8 cellular contexts compared by ENCODE assay signal in the genomic region with DNA sequence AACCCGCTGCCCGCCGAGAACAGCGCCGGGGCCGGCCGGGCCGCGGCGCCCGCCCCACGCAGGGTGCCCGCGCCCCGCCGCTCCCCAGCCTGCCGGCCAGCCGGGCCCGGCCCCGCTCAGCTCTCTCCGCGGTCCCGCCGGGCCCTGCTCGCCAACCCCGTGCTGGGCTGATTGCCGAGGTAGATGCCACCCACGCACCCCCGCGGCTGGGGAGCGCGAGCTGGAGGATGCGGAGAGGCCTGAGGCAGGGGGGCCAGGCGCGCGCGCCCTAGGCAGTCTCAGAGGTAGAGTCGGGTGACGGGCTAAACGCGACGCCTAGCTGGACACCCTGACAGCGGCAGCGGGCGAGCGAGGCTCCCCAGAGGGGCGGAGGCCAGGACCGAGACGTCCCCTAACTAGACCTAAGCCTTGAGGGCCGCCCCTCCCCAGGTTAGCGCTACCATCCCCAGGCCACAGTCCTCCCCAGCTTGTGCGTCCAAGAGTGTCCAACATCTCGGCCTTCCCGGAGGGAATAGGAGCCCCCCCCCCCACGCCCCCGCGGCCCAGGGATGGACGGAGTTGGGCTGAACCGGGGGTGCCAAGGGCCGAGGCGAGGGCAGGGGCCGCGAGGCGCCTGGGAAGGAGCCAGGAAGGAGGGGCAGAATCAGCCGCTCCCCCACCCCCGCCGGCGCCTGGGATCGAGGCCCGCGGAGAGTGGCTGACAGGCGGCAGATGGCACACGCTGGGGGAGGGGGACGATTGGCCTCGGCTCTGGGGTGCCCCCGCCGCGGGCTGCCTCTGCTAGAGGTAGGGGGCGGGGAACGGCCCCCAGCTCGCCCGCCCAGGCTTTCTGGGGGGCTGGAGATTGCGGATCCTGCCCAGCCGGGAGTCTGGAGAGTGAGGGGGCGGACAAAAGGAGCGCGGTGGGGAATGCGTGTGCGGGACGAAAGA. TPM values are rescaled to one million over a fixed set of nuclear protein-coding genes. Genes with fewer than 3 reads are reported as not detected.
DNase-seq lines count a peak whose midpoint lies in the region; ATAC-seq and TF ChIP-seq lines count a peak whose summit lies in the region.

No MANE protein-coding gene starts in this region.

- H3K27me3 Mint-ChIP-seq in activated T-cell treated with anti-CD3 and anti-CD28 coated beads, Interleukin-2, amount 50 U/mL, for 24 hours: peaks cover 47% of the 10 kb centered on the region

- peak overlapping the region; percentile 95 for H2AFZ ChIP-seq in parathyroid adenoma

- H3K27ac ChIP-seq in parathyroid adenoma: peak overlapping the region; percentile 85

- no peak for TF ChIP-seq CTCF in parathyroid adenoma (IDR thresholded peaks at IDR 0.05)

- ATAC-seq in Right ventricle myocardium superior (ENCODE audit: poor library complexity): peak; percentile 3
- ATAC-seq in GM19452 (IDR thresholded peaks at IDR 0.05; ENCODE audit: unreplicated experiment): no peak
- no peak for ATAC-seq in GM18502 (IDR thresholded peaks at IDR 0.05; ENCODE audit: poor library complexity, unreplicated experiment)
- no peak for ATAC-seq in GM18909 (IDR thresholded peaks at IDR 0.05; ENCODE audit: poor library complexity, unreplicated experiment)

- no peak overlapping the region for H3K27ac Mint-ChIP-seq in activated T-cell treated with anti-CD3 and anti-CD28 coated beads, Interleukin-2, amount 50 U/mL, for 24 hours

- intact Hi-C loops in Right ventricle myocardium superior (cut with DNase I): no loop called here

- H3K4me3 ChIP-seq in parathyroid adenoma (ENCODE audit: low read depth, low read length): peak overlapping the region; percentile 82

- no peaks in the 10 kb centered on the region for H3K79me2 ChIP-seq in parathyroid adenoma

- H3K9me3 ChIP-seq in parathyroid adenoma (ENCODE audit: control insufficient read depth, low read length): no peaks in the 10 kb centered on the region

- peak; percentile 28 for DNase-seq in NCI-H146 (lab: John Stamatoyannopoulos, UW)
- DNase-seq in NCI-H146 treated with DMSO at 0.1 percent for 48 hours (lab: John Stamatoyannopoulos, UW; ENCODE audit: unreplicated experiment): no peak
- DNase-seq in activated T-cell treated with anti-CD3 and anti-CD28 coated beads, Interleukin-2, amount 50 U/mL, for 24 hours: peak; percentile 62
- DNase-seq in Right ventricle myocardium superior: peak; percentile 70

- H3K4me1 Mint-ChIP-seq in activated T-cell treated with anti-CD3 and anti-CD28 coated beads, Interleukin-2, amount 50 U/mL, for 24 hours (ENCODE audit: low read depth): peaks cover 9% of the 10 kb centered on the region

- no peaks in the 10 kb centered on the region for H3K27me3 ChIP-seq in parathyroid adenoma (ENCODE audit: control insufficient read depth, insufficient read depth, low read length)

- no peaks in the 10 kb centered on the region for H3K36me3 Mint-ChIP-seq in activated T-cell treated with anti-CD3 and anti-CD28 coated beads, Interleukin-2, amount 50 U/mL, for 24 hours (ENCODE audit: low read depth)

- H3K9ac ChIP-seq in parathyroid adenoma: peak overlapping the region; percentile 49

- H3K4me1 ChIP-seq in parathyroid adenoma: peaks cover 3% of the 10 kb centered on the region

- H3K36me3 ChIP-seq in parathyroid adenoma (ENCODE audit: control insufficient read depth, insufficient read depth, low read length): no peaks in the 10 kb centered on the region

- H3K9me3 Mint-ChIP-seq in activated T-cell treated with anti-CD3 and anti-CD28 coated beads, Interleukin-2, amount 50 U/mL, for 24 hours: no peaks in the 10 kb centered on the region

- no peak overlapping the region for H3K4me3 Mint-ChIP-seq in activated T-cell treated with anti-CD3 and anti-CD28 coated beads, Interleukin-2, amount 50 U/mL, for 24 hours

- peak overlapping the region; percentile 98 for H3K4me2 ChIP-seq in parathyroid adenoma (ENCODE audit: low read length)

RNA-seq across cellular contexts. Expression of gene ZNF423, which starts 2.6 kb away (rescaled TPM):
- total RNA-seq in Right ventricle myocardium superior: 8.4 TPM
